In the genomic region with DNA sequence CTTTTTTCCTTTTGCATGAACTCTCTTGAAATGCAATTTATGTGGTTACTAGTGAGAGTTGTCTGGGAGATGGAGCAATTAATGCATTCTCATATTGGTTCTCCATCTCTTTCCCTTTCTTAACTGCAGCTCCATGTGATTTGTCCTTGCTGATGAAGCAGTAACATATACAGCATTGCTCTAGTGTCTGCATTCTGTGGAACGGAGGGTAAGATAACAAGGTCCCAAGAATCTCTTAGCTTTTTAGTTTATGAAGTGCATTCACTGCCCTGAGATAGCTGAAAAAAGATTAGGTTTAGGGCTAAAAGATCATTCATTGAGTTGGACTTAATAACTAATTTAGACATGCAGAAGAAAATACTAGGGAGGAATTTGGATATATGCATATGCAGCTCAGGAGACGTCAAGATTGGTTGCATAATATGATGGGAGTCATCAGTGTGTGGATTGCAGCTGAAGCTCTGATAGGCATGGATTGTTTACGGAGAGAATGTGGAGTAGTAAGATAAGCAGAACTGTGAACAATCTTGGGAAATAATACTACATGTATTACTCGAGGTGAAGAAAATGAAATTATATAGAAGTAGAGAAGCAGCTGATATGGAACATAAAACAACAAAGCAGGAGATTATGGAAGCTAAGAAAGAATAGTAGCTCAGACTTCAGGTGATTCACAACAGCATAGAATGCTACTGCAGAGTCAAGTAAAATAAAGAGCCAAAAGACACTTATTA, we compare ENCODE assay signal across 2 cellular contexts.
TF ChIP-seq lines count a peak whose summit lies in the region.

No MANE protein-coding gene starts in this region.

TF ChIP-seq in IMR-90, 13 proteins besides CTCF, POLR2A, EP300 and RAD21:
- TF ChIP-seq CHD1 (IDR thresholded peaks at IDR 0.05; ENCODE audit: low read depth, low read length): no peak
- TF ChIP-seq MXI1 (IDR thresholded peaks at IDR 0.05; ENCODE audit: borderline replicate concordance, low read depth, low read length): no peak
- peak; percentile 95 for TF ChIP-seq CEBPB (IDR thresholded peaks at IDR 0.05; ENCODE audit: low read depth, low read length)
TF ChIP-seq in IMR-90: peak in this region for 1.

TF ChIP-seq in endothelial cell of umbilical vein, 7 proteins besides CTCF, POLR2A, EP300 and RAD21:
- TF ChIP-seq POLR2AphosphoS5 (IDR thresholded peaks at IDR 0.05; ENCODE audit: insufficient read depth, low read depth, low read length) (no peak), EZH2 (IDR thresholded peaks at IDR 0.05; ENCODE audit: borderline replicate concordance, low read depth, low read length, severe bottlenecking) (no peak), FOS (IDR thresholded peaks at IDR 0.05; ENCODE audit: borderline replicate concordance, insufficient read depth, low read length) (no peak), MYC (IDR thresholded peaks at IDR 0.05; ENCODE audit: low read depth, low read length) (no peak), JUN (IDR thresholded peaks at IDR 0.05; ENCODE audit: borderline replicate concordance, insufficient read depth, insufficient read length, low read depth) (no peak), GATA2 (IDR thresholded peaks at IDR 0.05; ENCODE audit: insufficient read depth, insufficient read length, low read depth, low read length) (no peak)
- TF ChIP-seq, protein P1, sequence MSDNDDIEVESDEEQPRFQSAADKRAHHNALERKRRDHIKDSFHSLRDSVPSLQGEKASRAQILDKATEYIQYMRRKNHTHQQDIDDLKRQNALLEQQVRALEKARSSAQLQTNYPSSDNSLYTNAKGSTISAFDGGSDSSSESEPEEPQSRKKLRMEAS (IDR thresholded peaks at IDR 0.05; ENCODE audit: insufficient read depth, insufficient read length): no peak
